Comparison of ENCODE assay signal across 8 cellular contexts in genomic region chr16:71894229-71894920, GRCh38. TPM values are rescaled to one million over a fixed set of nuclear protein-coding genes. Genes with fewer than 3 reads are reported as not detected.
DNase-seq lines count a peak whose midpoint lies in the region; ATAC-seq and TF ChIP-seq lines count a peak whose summit lies in the region.

No MANE protein-coding gene starts in this region.

- in situ Hi-C loops in HAP-1 (cut with MboI; ENCODE audit: low sequenced_read_pairs) = loop anchor here (5.0 kb wide), 1 partner anchor 87 kb away; the partner anchor contains the start of gene AP1G1

- H3K4me3 Mint-ChIP-seq in memory B cell = peak overlapping the region; percentile 94

- H3K9me3 ChIP-seq in HAP-1 (no peaks in the 10 kb centered on the region), stomach (no peaks in the 10 kb centered on the region)
- H3K9me3 ChIP-seq in effector memory CD4-positive, alpha-beta T cell (ENCODE audit: control insufficient read depth, low read length) = no peaks in the 10 kb centered on the region

- H3K36me3 ChIP-seq in GM06990 (ENCODE audit: control insufficient read depth, insufficient read depth, low read length) (no peaks in the 10 kb centered on the region), HAP-1 (replicated peaks) (peaks cover 10% of the 10 kb centered on the region), stomach (peaks cover 0 to 4% (median 0%) of the 10 kb centered on the region in 4 donors)
- H3K36me3 ChIP-seq in effector memory CD4-positive, alpha-beta T cell (ENCODE audit: control insufficient read depth, insufficient read depth, low read length) = no peaks in the 10 kb centered on the region

- H3K27ac ChIP-seq in effector memory CD4-positive, alpha-beta T cell (ENCODE audit: insufficient read depth, low read length, poor library complexity, severe bottlenecking) = peak overlapping the region; percentile 97
- H3K27ac ChIP-seq in stomach = peak overlapping the region; percentile 94 to 99 (median 96)

- H3K27me3 ChIP-seq in GM06990 (replicated peaks; ENCODE audit: control insufficient read depth, insufficient read depth, low read length) (no peaks in the 10 kb centered on the region), HAP-1 (ENCODE audit: low read depth) (no peaks in the 10 kb centered on the region), stomach (no peaks in the 10 kb centered on the region)
- H3K27me3 ChIP-seq in effector memory CD4-positive, alpha-beta T cell (replicated peaks; ENCODE audit: control insufficient read depth, insufficient read depth, low read length, poor library complexity, severe bottlenecking) = no peaks in the 10 kb centered on the region

- WGBS in stomach, 5 donors = 0 to 1% (median 1%) methylated on average over 31 of the region's 31 CpGs

- H3K9me3 Mint-ChIP-seq in memory B cell = no peaks in the 10 kb centered on the region

- no peak for TF ChIP-seq EP300 in stomach (IDR thresholded peaks at IDR 0.05)

- H3K4me1 Mint-ChIP-seq in memory B cell = peaks cover 7% of the 10 kb centered on the region

- H3K4me3 ChIP-seq in GM06990 (replicated peaks; ENCODE audit: low read depth, low read length) = peak overlapping the region; percentile 93
- H3K4me3 ChIP-seq in HAP-1 = peak overlapping the region; percentile 76
- H3K4me3 ChIP-seq in effector memory CD4-positive, alpha-beta T cell (ENCODE audit: insufficient read depth, low read depth, low read length, poor library complexity, severe bottlenecking) = peak overlapping the region; percentile 98
- peak overlapping the region; percentile 79 to 98 (median 90) for H3K4me3 ChIP-seq in stomach

- peaks cover 8% of the 10 kb centered on the region for H3K4me1 ChIP-seq in HAP-1
- H3K4me1 ChIP-seq in effector memory CD4-positive, alpha-beta T cell (ENCODE audit: control insufficient read depth, insufficient read depth, low read length, poor library complexity, severe bottlenecking) = peaks cover 25% of the 10 kb centered on the region
- peaks cover 24 to 40% (median 37%) of the 10 kb centered on the region in 4 donors for H3K4me1 ChIP-seq in stomach

- ATAC-seq in memory B cell (ENCODE audit: low read depth) (peak; percentile 12), GM18519 (IDR thresholded peaks at IDR 0.05; ENCODE audit: low FRiP score, unreplicated experiment) (no peak)

- intact Hi-C loops in stomach (cut with DNase I; ENCODE audit: low total_unique reads) = no loop called here

- H3K27me3 Mint-ChIP-seq in memory B cell = no peaks in the 10 kb centered on the region

- H3K27ac Mint-ChIP-seq in memory B cell = peak overlapping the region; percentile 97

- no peaks in the 10 kb centered on the region for H3K36me3 Mint-ChIP-seq in memory B cell

- no peak for TF ChIP-seq POLR2A in stomach (IDR thresholded peaks at IDR 0.05)

- DNase-seq in GM06990 (ENCODE audit: extremely low read depth, insufficient read length) (peak; percentile 50), HAP-1 (ENCODE audit: low spot score in 2 of 2) (peak in 1 of 2 experiments; percentile 61), NCI-H1092 treated with DMSO at 0.1 percent for 48 hours (lab: John Stamatoyannopoulos, UW) (peak; percentile 35), memory B cell (ENCODE audit: low spot score in 2 of 2) (peak in 1 of 2 donors; percentile 22), stomach (peak; percentile 56)
- peak; percentile 40 for DNase-seq in activated CD4-positive, alpha-beta T cell treated with anti-CD3 and anti-CD28 coated beads, Interleukin-2, amount 50 U/mL, for 1 hour
- peak; percentile 13 to 36 (median 32) for DNase-seq in effector memory CD4-positive, alpha-beta T cell

- TF ChIP-seq CTCF in GM06990 (IDR thresholded peaks at IDR 0.05; ENCODE audit: insufficient read depth, low read length, poor library complexity, severe bottlenecking) (peak; percentile 34), stomach (IDR thresholded peaks at IDR 0.05) (no peak)

RNA-seq across cellular contexts. Expression of gene IST1, which starts 1.0 kb away (rescaled TPM):
- 100 to 1,000 TPM; 159 to 270 (median 222) TPM for total RNA-seq in stomach
- polyA plus RNA-seq in stomach = 100 to 1,000 TPM in 1 of 3 donors, 10 to 100 TPM in 2; 76.0 to 141 (median 83.9) TPM

RNA-seq across cellular contexts. Expression of gene ZNF821, which starts 10.4 kb away (rescaled TPM):
- 100 to 1,000 TPM in 1 of 5 donors, 1 to 10 TPM in 3, under 1 TPM in 1; 0.45 to 240 (median 5.8) TPM for total RNA-seq in stomach
- polyA plus RNA-seq in stomach = 1 to 10 TPM; 3.5 to 5.3 (median 5.2) TPM

RNA-seq across cellular contexts. Expression of gene ATXN1L, which starts 48.6 kb away (rescaled TPM):
- 10 to 100 TPM in 3 of 5 donors, 1 to 10 TPM in 2; 8.5 to 33.4 (median 16.9) TPM for total RNA-seq in stomach
- polyA plus RNA-seq in stomach = 1 to 10 TPM; 4.2 to 9.3 (median 7.2) TPM
